ENCODE assay signal across 8 cellular contexts in the genomic region with DNA sequence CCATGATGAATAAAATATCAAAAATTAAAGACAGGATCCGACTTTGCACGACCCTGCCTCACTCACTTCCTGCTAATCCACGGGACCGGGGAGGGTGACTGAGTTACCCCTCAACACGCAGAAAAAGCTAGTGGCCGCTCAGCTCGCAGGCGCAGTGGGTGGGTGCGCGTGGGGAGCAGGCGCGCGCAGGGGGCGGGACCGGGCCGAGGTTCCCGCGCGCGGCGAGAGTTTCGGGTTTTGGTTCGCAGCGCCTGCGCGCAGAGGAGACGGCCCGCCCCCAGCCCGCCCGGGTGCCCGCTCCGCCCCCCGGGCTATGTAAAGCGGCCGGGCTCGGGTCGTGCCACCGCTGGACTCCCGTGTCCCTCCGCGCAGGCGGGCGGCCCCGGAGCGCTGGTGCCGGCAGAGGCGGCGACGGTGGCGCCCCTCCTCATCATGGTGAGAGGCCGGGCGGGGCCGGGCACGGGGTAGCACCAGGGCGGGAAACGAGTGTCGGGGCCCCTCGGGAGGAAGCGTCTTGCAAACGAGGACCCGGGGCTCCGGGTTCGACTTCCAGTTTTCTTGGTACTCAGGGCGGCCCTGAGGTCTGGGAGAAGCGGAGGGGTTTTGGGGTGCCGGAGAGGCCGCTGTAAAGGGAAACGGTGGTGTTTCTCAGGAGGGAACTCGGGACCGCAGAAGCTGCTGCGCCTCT. TPM values are rescaled to one million over a fixed set of nuclear protein-coding genes. Genes with fewer than 3 reads are reported as not detected.
DNase-seq lines count a peak whose midpoint lies in the region; ATAC-seq, FAIRE-seq and TF ChIP-seq lines count a peak whose summit lies in the region.

A gene (plus strand): TSS at position 343 of the 688 bp plus-strand sequence. CDS start 90 bp downstream, at position 433.

- peak within 1 kb of the TSS; percentile 83 to 91 for H3K27ac ChIP-seq in right atrium auricular region

- H3K27me3 ChIP-seq in right atrium auricular region = no peaks in the 10 kb centered on the region

- no peaks in the 10 kb centered on the region for H3K9me3 ChIP-seq in right atrium auricular region

- DNase-seq in GM10266 (ENCODE audit: extremely low spot score) = peak; percentile 98
- peak; percentile 63 for DNase-seq in NCI-H1694 treated with DMSO at 0.1 percent for 48 hours (lab: John Stamatoyannopoulos, UW)
- DNase-seq in T-helper 2 cell = peak; percentile 83 to 92 (median 87)
- DNase-seq in amygdala (lab: John Stamatoyannopoulos, UW) = peak in 55 of 56 donors; percentile 60 to 96 (median 86)
- DNase-seq in right atrium auricular region (ENCODE audit: low spot score) = peak; percentile 88
- peak; percentile 93 for DNase-seq in putamen (ENCODE audit: low spot score)
- peak; percentile 97 for DNase-seq in urothelium cell line (ENCODE audit: low spot score)

- H3K36me3 ChIP-seq in right atrium auricular region = peaks cover 2% of the 10 kb centered on the region

- H3K4me1 ChIP-seq in right atrium auricular region = peaks cover 0 to 28% of the 10 kb centered on the region in 2 donors

- peak within 1 kb of the TSS; percentile 71 to 99 for H3K4me3 ChIP-seq in right atrium auricular region

- TF ChIP-seq CTCF in GM10266 (IDR thresholded peaks at IDR 0.05; ENCODE audit: control insufficient read depth, insufficient read depth, low read depth, missing control alignments) = no peak
- TF ChIP-seq CTCF in right atrium auricular region (IDR thresholded peaks at IDR 0.05) = peak in 1 of 2 donors; percentile 25

- no peak for FAIRE-seq in urothelium cell line (lab: Jason Lieb, UNC)

- peak; percentile 86 for ATAC-seq in HG02798 (IDR thresholded peaks at IDR 0.05; ENCODE audit: poor library complexity, unreplicated experiment)

RNA-seq across cellular contexts. Expression of the gene that starts here (rescaled TPM):
- 10 to 100 TPM; 23.1 to 29.5 TPM for total RNA-seq in right atrium auricular region

Comparison
In these comparisons a context has a peak if more than half of its experiments do, and no peak if none do; other contexts are left out.
1. Peak in every context shown above with its lines: DNase-seq, ATAC-seq, H3K4me3 ChIP-seq and H3K27ac ChIP-seq.